1 cellular context compared by ENCODE assay signal in the genomic region with DNA sequence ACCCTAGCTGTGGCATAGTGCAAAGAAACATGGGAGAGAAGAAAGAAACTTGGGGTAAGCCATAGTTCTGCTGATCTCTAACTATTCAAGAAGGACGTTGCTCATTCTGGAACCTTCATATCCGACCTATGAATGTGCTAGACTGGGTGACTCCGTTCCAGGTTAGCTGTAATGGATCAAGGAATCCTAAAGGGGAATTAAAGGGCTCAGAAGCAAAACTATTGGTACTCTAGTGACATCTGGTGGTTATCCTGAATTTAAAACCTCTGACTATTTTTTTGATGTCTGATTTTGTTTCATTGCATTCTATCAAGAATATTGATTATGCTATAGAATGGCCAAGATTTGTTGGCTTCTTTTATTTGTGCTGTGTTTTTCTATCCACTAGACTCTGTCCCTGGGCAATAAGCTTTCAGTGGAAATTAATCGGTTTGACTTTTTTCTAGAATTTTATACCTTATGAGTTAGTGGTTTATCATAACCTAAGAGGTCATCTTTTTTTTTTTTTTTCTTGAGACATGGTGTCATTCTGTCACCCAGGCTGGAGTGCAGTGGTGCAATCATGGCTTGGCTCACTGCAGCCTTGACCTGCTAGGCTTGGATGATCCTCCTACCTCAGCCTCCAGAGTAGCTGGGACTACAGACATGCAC.
TF ChIP-seq lines count a peak whose summit lies in the region.

No MANE protein-coding gene starts in this region.

TF ChIP-seq in GM12878, 131 proteins besides CTCF, POLR2A, EP300 and RAD21 (continued from another document):
- no peak for TF ChIP-seq MAX (IDR thresholded peaks at IDR 0.05; ENCODE audit: low read depth, low read length)
- TF ChIP-seq KAT2A (conservative IDR thresholded peaks at IDR 0.05; ENCODE audit: control insufficient read depth, low read depth, low read length): no peak
- TF ChIP-seq CHD4 (IDR thresholded peaks at IDR 0.05): no peak
- TF ChIP-seq FOXK2 (IDR thresholded peaks at IDR 0.05): no peak
